In genomic region chr5:98781520-98781919, GRCh38 we compare ENCODE assay signal across 19 cellular contexts.
"Had no signal": no experiment of that assay in that cellular context is flagged by ENCODE, and none has a peak within 500 bp of the region (broad histone marks: within the 10 kb centered on the region; RNA-seq: fewer than 3 reads in every experiment).

No MANE protein-coding gene starts in this region.

- DNase-seq: cortex of kidney; effector memory CD4-positive, alpha-beta T cell; glutamatergic neuron; islet precursor cell; mammary epithelial cell; naive thymus-derived CD8-positive, alpha-beta T cell; nucleus accumbens; psoas muscle; retina; spleen; stimulated activated CD4-positive, alpha-beta T cell treated with anti-CD3 and anti-CD28 coated beads, Interleukin-15, amount 100 ng/mL, for 24 hours; stimulated activated CD4-positive, alpha-beta T cell treated with anti-CD3 and anti-CD28 coated beads, Interleukin-1b, Interleukin-23, amount 100 ng/mL, for 48 hours; stimulated activated CD4-positive, alpha-beta T cell treated with anti-CD3 and anti-CD28 coated beads, Interleukin-4, amount 100 ng/mL, for 24 hours; stimulated activated naive CD4-positive, alpha-beta T cell; trophoblast cell had no signal

- H3K4me3 ChIP-seq: gastroesophageal sphincter, psoas muscle, spleen had no signal

- H3K27me3 ChIP-seq: gastroesophageal sphincter had no signal

- H3K4me3 Mint-ChIP-seq: naive thymus-derived CD8-positive, alpha-beta T cell had no signal

- ATAC-seq: esophagus mucosa; gastroesophageal sphincter; left lobe of liver; naive thymus-derived CD8-positive, alpha-beta T cell; psoas muscle; sciatic nerve had no signal

- H3K27ac ChIP-seq: psoas muscle, spleen had no signal

- H3K9me3 Mint-ChIP-seq: naive thymus-derived CD8-positive, alpha-beta T cell had no signal

- H3K9me3 ChIP-seq: gastroesophageal sphincter, psoas muscle, spleen had no signal
